ENCODE assay signal across 8 cellular contexts in genomic region chr17:4073983-4074830, GRCh38.
DNase-seq lines count a peak whose midpoint lies in the region; ATAC-seq and TF ChIP-seq lines count a peak whose summit lies in the region.

No MANE protein-coding gene starts in this region.

- H3K36me3 Mint-ChIP-seq in IgD-negative memory B cell, result peaks cover 7% of the 10 kb centered on the region
- peaks cover 6% of the 10 kb centered on the region for H3K36me3 Mint-ChIP-seq in Calu3 (ENCODE audit: insufficient read depth, unreplicated experiment)
- peaks cover 28% of the 10 kb centered on the region for H3K36me3 Mint-ChIP-seq in WTC11

- CTCF ChIA-PET in Calu3 (lab: Charles Lee) (interaction anchor here (0.6 kb wide), 1 partner anchor 158 kb away, joined by 3 read pairs; the partner anchor contains the start of gene P2RX1), RWPE1 (lab: Yijun Ruan, JAX) (interaction anchor here (0.6 to 1.3 kb wide), 5 partner anchors 9 to 161 kb away, joined by 3 to 7 read pairs (median 5); no protein-coding TSS in a partner anchor), WTC11 (lab: Charles Lee) (interaction anchor here (0.8 to 1.5 kb wide), 7 partner anchors 12 to 228 kb away, joined by 3 to 5 read pairs (median 3); partner anchors contain the start of genes CYB5D2, NCBP3 and ZZEF1)

- H3K27ac Mint-ChIP-seq in IgD-negative memory B cell (peak overlapping the region; percentile 76 to 93 (median 92)), Calu3 (ENCODE audit: unreplicated experiment) (no peak overlapping the region), WTC11 (no peak overlapping the region)

- H3K4me1 Mint-ChIP-seq in IgD-negative memory B cell (peaks cover 14 to 25% (median 18%) of the 10 kb centered on the region in 3 donors), Calu3 (ENCODE audit: low read depth, unreplicated experiment) (no peaks in the 10 kb centered on the region), WTC11 (no peaks in the 10 kb centered on the region)

- intact Hi-C loops in left cardiac atrium (cut with DNase I) (loop anchor here in 1 of 2 donors (10.0 kb wide), 2 partner anchors 139 to 339 kb away; no protein-coding TSS in a partner anchor), Calu3 (cut with micrococcal nuclease; ENCODE audit: unreplicated experiment) (loop anchor here (10.0 kb wide), 1 partner anchor 159 kb away; the partner anchor contains the start of gene P2RX1)

- H3K27ac ChIP-seq in RWPE1, result no peak overlapping the region

- BruUV-seq in Calu3 (replicated peaks; lab: Mats Ljungman, UMichigan), result no TSS peak

- peak; percentile 82 for ATAC-seq in GM21515 (IDR thresholded peaks at IDR 0.05; ENCODE audit: unreplicated experiment)
- ATAC-seq in left cardiac atrium, result peak; percentile 37 to 55
- ATAC-seq in WTC11, result no peak

- H3K4me3 Mint-ChIP-seq in IgD-negative memory B cell (peak overlapping the region; percentile 64 to 88 (median 82)), Calu3 (ENCODE audit: low read depth, unreplicated experiment) (no peak overlapping the region), WTC11 (no peak overlapping the region)

- peak; percentile 95 for DNase-seq in GM12865 (ENCODE audit: low read depth)
- DNase-seq in left cardiac atrium, result no peak
- no peak for DNase-seq in Calu3
- DNase-seq in RWPE1 (ENCODE audit: low spot score), result no peak
- no peak for DNase-seq in NCI-H187 treated with DMSO at 0.1 percent for 48 hours (lab: John Stamatoyannopoulos, UW)
- no peak for DNase-seq in WTC11 (ENCODE audit: low spot score)

- H3K4me3 ChIP-seq in GM12865 (ENCODE audit: low read depth, low read length), result peak overlapping the region; percentile 60

- H3K9me3 Mint-ChIP-seq in IgD-negative memory B cell (no peaks in the 10 kb centered on the region), Calu3 (ENCODE audit: low read depth, unreplicated experiment) (no peaks in the 10 kb centered on the region), WTC11 (no peaks in the 10 kb centered on the region)

- POLR2A ChIA-PET in RWPE1 (lab: Yijun Ruan, JAX; ENCODE audit: low non-redundant PET) (no interaction called here), WTC11 (lab: Charles Lee) (interaction anchor here (0.6 kb wide), 1 partner anchor 379 kb away, joined by 4 read pairs; no protein-coding TSS in a partner anchor)

- H3K27me3 Mint-ChIP-seq in IgD-negative memory B cell, result no peaks in the 10 kb centered on the region
- no peaks in the 10 kb centered on the region for H3K27me3 Mint-ChIP-seq in Calu3 (ENCODE audit: unreplicated experiment)
- no peaks in the 10 kb centered on the region for H3K27me3 Mint-ChIP-seq in WTC11 (ENCODE audit: low read depth)

- TF ChIP-seq CTCF in GM12865 (IDR thresholded peaks at IDR 0.05; ENCODE audit: insufficient read depth, low read depth, low read length, missing control alignments) (no peak), Calu3 (IDR thresholded peaks at IDR 0.05; ENCODE audit: unreplicated experiment) (no peak), RWPE1 (conservative IDR thresholded peaks at IDR 0.05; ENCODE audit: low read depth) (no peak), WTC11 (IDR thresholded peaks at IDR 0.05) (no peak)

TF ChIP-seq in WTC11, 78 proteins besides CTCF, POLR2A, EP300 and RAD21:
- TF ChIP-seq ZNF263 (CRISPR knock-in tag; IDR thresholded peaks at IDR 0.05; ENCODE audit: low read depth) (no peak), HMGXB4 (CRISPR knock-in tag; IDR thresholded peaks at IDR 0.05) (no peak), GTF2I (CRISPR knock-in tag; conservative IDR thresholded peaks at IDR 0.05) (no peak)
- TF ChIP-seq, protein P1, sequence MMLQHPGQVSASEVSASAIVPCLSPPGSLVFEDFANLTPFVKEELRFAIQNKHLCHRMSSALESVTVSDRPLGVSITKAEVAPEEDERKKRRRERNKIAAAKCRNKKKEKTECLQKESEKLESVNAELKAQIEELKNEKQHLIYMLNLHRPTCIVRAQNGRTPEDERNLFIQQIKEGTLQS (CRISPR knock-in tag; conservative IDR thresholded peaks at IDR 0.05), result no peak

Comparison
In these comparisons a context has a peak if more than half of its experiments do, and no peak if none do; other contexts are left out.
1. H3K27ac Mint-ChIP-seq: peak in IgD-negative memory B cell (3 of 3); none in Calu3 (single experiment) and WTC11 (single experiment).
2. H3K4me3 Mint-ChIP-seq: peak in IgD-negative memory B cell (4 of 4); none in Calu3 (single experiment) and WTC11 (single experiment).